ENCODE assay signal across 10 cellular contexts in the genomic region with DNA sequence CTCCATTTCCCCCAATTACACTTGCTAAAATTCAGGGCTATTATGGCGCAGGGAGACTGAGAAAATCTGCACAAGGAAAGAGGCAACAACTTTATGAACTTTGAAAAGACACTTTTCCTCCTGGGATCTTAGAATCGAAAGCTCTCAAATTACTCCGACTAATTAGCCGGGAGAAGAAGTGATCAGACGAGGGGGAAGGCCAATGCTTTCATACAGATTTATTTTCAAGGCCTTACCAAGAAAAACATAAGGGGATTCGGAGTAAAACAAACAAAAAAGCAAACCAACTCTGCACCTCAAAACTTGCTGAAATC. TPM values are rescaled to one million over a fixed set of nuclear protein-coding genes. Genes with fewer than 3 reads are reported as not detected.
DNase-seq lines count a peak whose midpoint lies in the region; ATAC-seq and TF ChIP-seq lines count a peak whose summit lies in the region.
"Had no signal": no experiment of that assay in that cellular context is flagged by ENCODE, and none has a peak within 500 bp of the region (broad histone marks: within the 10 kb centered on the region; RNA-seq: fewer than 3 reads in every experiment).

No MANE protein-coding gene starts in this region.

- POLR2A ChIA-PET in AG04450 (lab: Yijun Ruan, JAX): no interaction called here

- H3K4me3 ChIP-seq in AG04450 (ENCODE audit: low read depth, low read length) (no peak overlapping the region), H7 (ENCODE audit: insufficient read depth, low read depth, low read length) (peak overlapping the region; percentile 39), ascending aorta (peak overlapping the region; percentile 48 to 63)

- TF ChIP-seq CTCF in AG04450 (IDR thresholded peaks at IDR 0.05; ENCODE audit: low read depth, low read length) (no peak), ascending aorta (IDR thresholded peaks at IDR 0.05) (no peak), mesothelial cell of epicardium (IDR thresholded peaks at IDR 0.05; ENCODE audit: unreplicated experiment) (no peak)

- peaks cover 94% of the 10 kb centered on the region for H3K27me3 Mint-ChIP-seq in mesothelial cell of epicardium (ENCODE audit: low read depth)

- no peaks in the 10 kb centered on the region for H3K9me3 Mint-ChIP-seq in mesothelial cell of epicardium

- H3K4me1 Mint-ChIP-seq in mesothelial cell of epicardium: peaks cover 29% of the 10 kb centered on the region

- H3K9me3 ChIP-seq in AG04450 (ENCODE audit: control insufficient read depth, insufficient read depth, low read length): peaks cover 22% of the 10 kb centered on the region; the same call in 1 of the 2 replicates
- no peaks in the 10 kb centered on the region for H3K9me3 ChIP-seq in ascending aorta
- H3K9me3 ChIP-seq: uterus had no signal

- H3K4me3 Mint-ChIP-seq in mesothelial cell of epicardium: peak overlapping the region; percentile 28

- CTCF ChIA-PET in AG04450 (lab: Charles Lee): interaction anchor here (1.5 kb wide), 1 partner anchor 168 kb away, joined by 3 read pairs; no protein-coding TSS in a partner anchor

- H3K27me3 ChIP-seq in AG04450 (ENCODE audit: control insufficient read depth, insufficient read depth, low read length) (peaks cover 97% of the 10 kb centered on the region), H7 (ENCODE audit: control insufficient read depth, insufficient read depth, low read length) (peaks cover 95% of the 10 kb centered on the region), ascending aorta (peaks cover 75% of the 10 kb centered on the region)

- no peak overlapping the region for H3K27ac Mint-ChIP-seq in mesothelial cell of epicardium

- DNase-seq in AG04450 (ENCODE audit: low read depth, low spot score) (no peak), H7 (no peak), ascending aorta (ENCODE audit: low spot score in 2 of 2) (no peak), mesothelial cell of epicardium (ENCODE audit: low spot score in 2 of 2, unreplicated experiment in 2 of 2) (no peak)
- DNase-seq: stimulated activated CD4-positive, alpha-beta T cell treated with anti-CD3 and anti-CD28 coated beads, Interleukin-4, amount 100 ng/mL, for 1 hour; uterus had no signal

- H3K4me1 ChIP-seq in ascending aorta: peaks cover 20 to 49% of the 10 kb centered on the region in 2 donors

- H3K36me3 Mint-ChIP-seq in mesothelial cell of epicardium: no peaks in the 10 kb centered on the region

- H3K36me3 ChIP-seq in H7 (replicated peaks; ENCODE audit: control insufficient read depth, insufficient read depth, low read length) (no peaks in the 10 kb centered on the region), ascending aorta (no peaks in the 10 kb centered on the region)
- H3K36me3 ChIP-seq: uterus had no signal

- ATAC-seq in HG03442 (IDR thresholded peaks at IDR 0.05; ENCODE audit: unreplicated experiment): no peak
- ATAC-seq in GM18909 (IDR thresholded peaks at IDR 0.05; ENCODE audit: poor library complexity, unreplicated experiment): no peak
- no peak for ATAC-seq in GM18870 (IDR thresholded peaks at IDR 0.05; ENCODE audit: unreplicated experiment)
- ATAC-seq in HG02938 (IDR thresholded peaks at IDR 0.05; ENCODE audit: unreplicated experiment): no peak

- intact Hi-C loops in ascending aorta (cut with DNase I): no loop called here

- H3K27ac ChIP-seq in AG04450 (ENCODE audit: low read depth, low read length) (peak overlapping the region; percentile 2), ascending aorta (no peak overlapping the region)
- H3K27ac ChIP-seq: uterus had no signal

RNA-seq across cellular contexts. Expression of a gene that starts 1.6 kb away (rescaled TPM):
- polyA plus RNA-seq in AG04450 (2011; rRNA removed): not detected in 2 replicates
- polyA minus RNA-seq in AG04450 (2011; rRNA and poly(A)+ RNA removed): not detected in 2 replicates
- 12.3 and 23.3 TPM in 2 replicates for total RNA-seq in H7 (2014; rRNA removed; shearing (Covaris generic))
- total RNA-seq in ascending aorta: not detected
- total RNA-seq in mesothelial cell of epicardium: not detected in 3 replicates

Comparison
In these comparisons a context has a peak if more than half of its experiments do, and no peak if none do; other contexts are left out.
1. RNA of a gene that starts 1.6 kb away (total RNA-seq): 12.3 to 23.3 TPM in H7; not detected in ascending aorta (single experiment) and not detected in mesothelial cell of epicardium; every median in the first group is over 10 times any median in the second.